ENCODE assay signal across 11 cellular contexts in genomic region chr4:95450294-95450693, GRCh38.
"Had no signal": no experiment of that assay in that cellular context is flagged by ENCODE, and none has a peak within 500 bp of the region (broad histone marks: within the 10 kb centered on the region; RNA-seq: fewer than 3 reads in every experiment).

No MANE protein-coding gene starts in this region.

- FAIRE-seq: H1, H54 had no signal

- H3K9me3 Mint-ChIP-seq: GM23338, H9 had no signal

- H3K36me3 ChIP-seq: HAP-1 had no signal

- DNase-seq: GM23248, GOT3, H7, H9, HCEC 1CT, HFFc6 had no signal

- H3K27ac ChIP-seq: GM23248 had no signal

- H3K4me3 Mint-ChIP-seq: GM23338, H9, HFFc6 had no signal

- H3K4me3 ChIP-seq: GM23248, GM23338, HAP-1 had no signal

- H3K4me1 Mint-ChIP-seq: GM23338, H9 had no signal

- H3K4me1 ChIP-seq: HAP-1 had no signal

- H3K9me3 ChIP-seq: HAP-1 had no signal

- H3K9ac ChIP-seq: GM23248 had no signal

- H3K27ac Mint-ChIP-seq: GM23338, H9, HFFc6 had no signal

- ATAC-seq: GM23338, HCT116 had no signal

- H3K4me2 ChIP-seq: GM23338 had no signal

- H2AFZ ChIP-seq: GM23248, GM23338 had no signal
